ENCODE assay signal across 22 cellular contexts in the genomic region with DNA sequence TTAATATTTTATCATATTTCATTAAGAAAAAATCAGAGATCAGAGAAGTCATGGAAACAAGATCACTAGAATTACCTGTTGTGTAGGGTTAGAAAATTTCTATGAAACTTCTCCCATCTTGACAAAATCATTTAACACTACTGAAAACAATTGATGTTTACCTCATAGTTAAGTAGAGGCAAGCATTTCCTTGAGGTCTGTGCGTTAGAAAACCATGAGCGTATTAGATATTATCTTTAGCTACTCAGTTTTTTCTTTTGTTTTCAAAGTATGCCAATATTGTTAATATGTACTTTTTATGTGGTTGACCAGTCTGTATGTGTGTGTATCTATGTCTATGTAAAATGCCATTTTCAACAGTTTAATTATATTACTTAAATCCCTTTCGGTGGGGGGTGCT.
DNase-seq lines count a peak whose midpoint lies in the region; ATAC-seq and TF ChIP-seq lines count a peak whose summit lies in the region.
"Had no signal": no experiment of that assay in that cellular context is flagged by ENCODE, and none has a peak within 500 bp of the region (broad histone marks: within the 10 kb centered on the region; RNA-seq: fewer than 3 reads in every experiment).

No MANE protein-coding gene starts in this region.

- H3K9me3 ChIP-seq in Peyer's patch, result no peaks in the 10 kb centered on the region
- H3K9me3 ChIP-seq: HAP-1, SJSA1 had no signal

- DNase-seq in activated CD4-positive, alpha-beta T cell treated with anti-CD3 and anti-CD28 coated beads, Interleukin-2, amount 10 ng/mL, durations not matched to agents 7 days and 5 days, result no peak
- DNase-seq in activated CD4-positive, alpha-beta T cell treated with anti-CD3 and anti-CD28 coated beads for 36 hours, result no peak
- DNase-seq in activated naive CD8-positive, alpha-beta T cell treated with anti-CD3 and anti-CD28 coated beads for 36 hours, result no peak
- DNase-seq in Peyer's patch, result no peak
- DNase-seq: AML-193, C1 segment of cervical spinal cord, COR-L47, DMS 273 treated with DMSO at 0.1 percent for 48 hours, DMS79 treated with DMSO at 0.1 percent for 48 hours, Kasumi-1, NCI-H1417, NCI-H1694 treated with DMSO at 0.1 percent for 48 hours, NCI-H2081 treated with DMSO at 0.1 percent for 48 hours, NCI-H2171 treated with DMSO at 0.1 percent for 48 hours, NCI-H524 treated with DMSO at 0.1 percent for 48 hours, NCI-H82 had no signal

- peaks cover 24% of the 10 kb centered on the region for H3K9me3 Mint-ChIP-seq in activated CD4-positive, alpha-beta T cell treated with anti-CD3 and anti-CD28 coated beads, Interleukin-2, amount 10 ng/mL, durations not matched to agents 7 days and 5 days
- peaks cover 4% of the 10 kb centered on the region for H3K9me3 Mint-ChIP-seq in activated CD4-positive, alpha-beta T cell treated with anti-CD3 and anti-CD28 coated beads for 36 hours (ENCODE audit: low read depth)
- H3K9me3 Mint-ChIP-seq in activated naive CD8-positive, alpha-beta T cell (ENCODE audit: low read depth), result no peaks in the 10 kb centered on the region
- H3K9me3 Mint-ChIP-seq in activated naive CD8-positive, alpha-beta T cell treated with anti-CD3 and anti-CD28 coated beads for 36 hours, result peaks cover 5% of the 10 kb centered on the region
- no peaks in the 10 kb centered on the region for H3K9me3 Mint-ChIP-seq in activated T-helper 17 cell treated with anti-CD3 and anti-CD28 coated beads, Interleukin-2, amount 50 U/mL, for 72 hours
- H3K9me3 Mint-ChIP-seq: GM23338 had no signal

- H3K4me1 ChIP-seq in Peyer's patch, result no peaks in the 10 kb centered on the region
- H3K4me1 ChIP-seq: HAP-1, SJSA1 had no signal

- POLR2A ChIA-PET in activated CD4-positive, alpha-beta T cell treated with anti-CD3 and anti-CD28 coated beads, Interleukin-2, amount 10 ng/mL, durations not matched to agents 7 days and 5 days (lab: Charles Lee), result no interaction called here
- POLR2A ChIA-PET in activated CD4-positive, alpha-beta T cell treated with anti-CD3 and anti-CD28 coated beads for 36 hours (lab: Charles Lee), result no interaction called here

- TF ChIP-seq CTCF in Peyer's patch (IDR thresholded peaks at IDR 0.05), result no peak

- H3K27ac Mint-ChIP-seq in activated CD4-positive, alpha-beta T cell treated with anti-CD3 and anti-CD28 coated beads, Interleukin-2, amount 10 ng/mL, durations not matched to agents 7 days and 5 days, result peak overlapping the region; percentile 92
- no peak overlapping the region for H3K27ac Mint-ChIP-seq in activated CD4-positive, alpha-beta T cell treated with anti-CD3 and anti-CD28 coated beads for 36 hours
- peak overlapping the region; percentile 59 for H3K27ac Mint-ChIP-seq in activated naive CD8-positive, alpha-beta T cell
- H3K27ac Mint-ChIP-seq in activated naive CD8-positive, alpha-beta T cell treated with anti-CD3 and anti-CD28 coated beads for 36 hours, result no peak overlapping the region
- peak overlapping the region; percentile 1 for H3K27ac Mint-ChIP-seq in activated T-helper 17 cell treated with anti-CD3 and anti-CD28 coated beads, Interleukin-2, amount 50 U/mL, for 72 hours

- H3K4me3 Mint-ChIP-seq in activated CD4-positive, alpha-beta T cell treated with anti-CD3 and anti-CD28 coated beads, Interleukin-2, amount 10 ng/mL, durations not matched to agents 7 days and 5 days, result peak overlapping the region; percentile 58
- H3K4me3 Mint-ChIP-seq in activated CD4-positive, alpha-beta T cell treated with anti-CD3 and anti-CD28 coated beads for 36 hours, result no peak overlapping the region
- peak overlapping the region; percentile 42 for H3K4me3 Mint-ChIP-seq in activated naive CD8-positive, alpha-beta T cell
- H3K4me3 Mint-ChIP-seq in activated naive CD8-positive, alpha-beta T cell treated with anti-CD3 and anti-CD28 coated beads for 36 hours, result no peak overlapping the region
- H3K4me3 Mint-ChIP-seq in activated T-helper 17 cell treated with anti-CD3 and anti-CD28 coated beads, Interleukin-2, amount 50 U/mL, for 72 hours, result peak overlapping the region; percentile 48
- H3K4me3 Mint-ChIP-seq: GM23338 had no signal

- CTCF ChIA-PET in activated CD4-positive, alpha-beta T cell treated with anti-CD3 and anti-CD28 coated beads, Interleukin-2, amount 10 ng/mL, durations not matched to agents 7 days and 5 days (lab: Charles Lee), result interaction anchor here (1.2 kb wide), 1 partner anchor 15 kb away, joined by 4 read pairs; no protein-coding TSS in a partner anchor
- CTCF ChIA-PET in activated CD4-positive, alpha-beta T cell treated with anti-CD3 and anti-CD28 coated beads for 36 hours (lab: Charles Lee), result interaction anchor here (0.6 to 2.0 kb wide), 2 partner anchors 10 to 503 kb away, joined by 3 to 10 read pairs; no protein-coding TSS in a partner anchor

- TF ChIP-seq POLR2A in Peyer's patch (IDR thresholded peaks at IDR 0.05), result no peak

- intact Hi-C loops in activated CD4-positive, alpha-beta T cell treated with anti-CD3 and anti-CD28 coated beads for 36 hours (cut with DNase I, micrococcal nuclease), result no loop called here

- no peaks in the 10 kb centered on the region for H3K27me3 Mint-ChIP-seq in activated CD4-positive, alpha-beta T cell treated with anti-CD3 and anti-CD28 coated beads, Interleukin-2, amount 10 ng/mL, durations not matched to agents 7 days and 5 days
- H3K27me3 Mint-ChIP-seq in activated CD4-positive, alpha-beta T cell treated with anti-CD3 and anti-CD28 coated beads for 36 hours, result no peaks in the 10 kb centered on the region
- no peaks in the 10 kb centered on the region for H3K27me3 Mint-ChIP-seq in activated naive CD8-positive, alpha-beta T cell
- H3K27me3 Mint-ChIP-seq in activated naive CD8-positive, alpha-beta T cell treated with anti-CD3 and anti-CD28 coated beads for 36 hours, result no peaks in the 10 kb centered on the region
- H3K27me3 Mint-ChIP-seq in activated T-helper 17 cell treated with anti-CD3 and anti-CD28 coated beads, Interleukin-2, amount 50 U/mL, for 72 hours, result no peaks in the 10 kb centered on the region

- no peaks in the 10 kb centered on the region for H3K36me3 ChIP-seq in Peyer's patch
- H3K36me3 ChIP-seq: HAP-1, SJSA1 had no signal

- H3K4me3 ChIP-seq in Peyer's patch, result no peak overlapping the region
- H3K4me3 ChIP-seq: GM23338, HAP-1, SJSA1 had no signal

- peaks cover 42% of the 10 kb centered on the region for H3K36me3 Mint-ChIP-seq in activated CD4-positive, alpha-beta T cell treated with anti-CD3 and anti-CD28 coated beads, Interleukin-2, amount 10 ng/mL, durations not matched to agents 7 days and 5 days (ENCODE audit: low read depth)
- no peaks in the 10 kb centered on the region for H3K36me3 Mint-ChIP-seq in activated CD4-positive, alpha-beta T cell treated with anti-CD3 and anti-CD28 coated beads for 36 hours (ENCODE audit: low read depth)
- H3K36me3 Mint-ChIP-seq in activated naive CD8-positive, alpha-beta T cell, result no peaks in the 10 kb centered on the region
- H3K36me3 Mint-ChIP-seq in activated naive CD8-positive, alpha-beta T cell treated with anti-CD3 and anti-CD28 coated beads for 36 hours, result peaks cover 1% of the 10 kb centered on the region
- H3K36me3 Mint-ChIP-seq in activated T-helper 17 cell treated with anti-CD3 and anti-CD28 coated beads, Interleukin-2, amount 50 U/mL, for 72 hours (ENCODE audit: low read depth), result no peaks in the 10 kb centered on the region

- no peak for ATAC-seq in activated CD4-positive, alpha-beta T cell treated with anti-CD3 and anti-CD28 coated beads for 36 hours
- no peak for ATAC-seq in activated T-helper 17 cell treated with anti-CD3 and anti-CD28 coated beads, Interleukin-2, amount 50 U/mL, for 72 hours (replicated peaks)
- ATAC-seq in GM21528 (IDR thresholded peaks at IDR 0.05; ENCODE audit: low FRiP score, unreplicated experiment), result no peak

- H3K27ac ChIP-seq in Peyer's patch, result no peak overlapping the region
- H3K27ac ChIP-seq: SJSA1 had no signal

- H3K4me1 Mint-ChIP-seq in activated CD4-positive, alpha-beta T cell treated with anti-CD3 and anti-CD28 coated beads, Interleukin-2, amount 10 ng/mL, durations not matched to agents 7 days and 5 days, result peaks cover 73% of the 10 kb centered on the region
- H3K4me1 Mint-ChIP-seq in activated CD4-positive, alpha-beta T cell treated with anti-CD3 and anti-CD28 coated beads for 36 hours, result peaks cover 26% of the 10 kb centered on the region
- H3K4me1 Mint-ChIP-seq in activated naive CD8-positive, alpha-beta T cell (ENCODE audit: low read depth), result peaks cover 42% of the 10 kb centered on the region
- H3K4me1 Mint-ChIP-seq in activated naive CD8-positive, alpha-beta T cell treated with anti-CD3 and anti-CD28 coated beads for 36 hours, result peaks cover 26% of the 10 kb centered on the region
- peaks cover 6% of the 10 kb centered on the region for H3K4me1 Mint-ChIP-seq in activated T-helper 17 cell treated with anti-CD3 and anti-CD28 coated beads, Interleukin-2, amount 50 U/mL, for 72 hours

- no peaks in the 10 kb centered on the region for H3K27me3 ChIP-seq in Peyer's patch
- H3K27me3 ChIP-seq: SJSA1 had no signal

Comparison
In these comparisons a context has a peak if more than half of its experiments do, and no peak if none do; other contexts are left out.
1. H3K27ac Mint-ChIP-seq: peak in activated CD4-positive, alpha-beta T cell treated with anti-CD3 and anti-CD28 coated beads, Interleukin-2, amount 10 ng/mL, durations not matched to agents 7 days and 5 days (single experiment), activated naive CD8-positive, alpha-beta T cell (single experiment) and activated T-helper 17 cell treated with anti-CD3 and anti-CD28 coated beads, Interleukin-2, amount 50 U/mL, for 72 hours (single experiment); none in activated CD4-positive, alpha-beta T cell treated with anti-CD3 and anti-CD28 coated beads for 36 hours (single experiment) and activated naive CD8-positive, alpha-beta T cell treated with anti-CD3 and anti-CD28 coated beads for 36 hours (single experiment).
2. H3K4me3 Mint-ChIP-seq: peak in activated CD4-positive, alpha-beta T cell treated with anti-CD3 and anti-CD28 coated beads, Interleukin-2, amount 10 ng/mL, durations not matched to agents 7 days and 5 days (single experiment), activated naive CD8-positive, alpha-beta T cell (single experiment) and activated T-helper 17 cell treated with anti-CD3 and anti-CD28 coated beads, Interleukin-2, amount 50 U/mL, for 72 hours (single experiment); none in activated CD4-positive, alpha-beta T cell treated with anti-CD3 and anti-CD28 coated beads for 36 hours (single experiment) and activated naive CD8-positive, alpha-beta T cell treated with anti-CD3 and anti-CD28 coated beads for 36 hours (single experiment).